In genomic region chr13:24195626-24196025, GRCh38 we compare ENCODE assay signal across 15 cellular contexts. TPM values are rescaled to one million over a fixed set of nuclear protein-coding genes. Genes with fewer than 3 reads are reported as not detected.
DNase-seq lines count a peak whose midpoint lies in the region; ATAC-seq and TF ChIP-seq lines count a peak whose summit lies in the region.
"Had no signal": no experiment of that assay in that cellular context is flagged by ENCODE, and none has a peak within 500 bp of the region (broad histone marks: within the 10 kb centered on the region; RNA-seq: fewer than 3 reads in every experiment).

No MANE protein-coding gene starts in this region.

- TF ChIP-seq CTCF in Calu3 (IDR thresholded peaks at IDR 0.05; ENCODE audit: unreplicated experiment) (no peak), progenitor cell of endocrine pancreas (IDR thresholded peaks at IDR 0.05; ENCODE audit: unreplicated experiment) (no peak)
- no peak for TF ChIP-seq CTCF in activated CD8-positive, alpha-beta T cell treated with anti-CD3 and anti-CD28 coated beads for 36 hours (IDR thresholded peaks at IDR 0.05)

- POLR2A ChIA-PET in activated CD8-positive, alpha-beta T cell treated with anti-CD3 and anti-CD28 coated beads for 36 hours (lab: Charles Lee) = no interaction called here
- POLR2A ChIA-PET in naive thymus-derived CD8-positive, alpha-beta T cell (lab: Charles Lee) = no interaction called here

- H3K27ac Mint-ChIP-seq in Calu3 (ENCODE audit: unreplicated experiment) (peak overlapping the region; percentile 74), progenitor cell of endocrine pancreas (peak overlapping the region; percentile 57)
- no peak overlapping the region for H3K27ac Mint-ChIP-seq in stimulated activated effector memory CD8-positive, alpha-beta T cell treated with anti-CD3 and anti-CD28 coated beads, Interleukin-12 subunit alpha, Interleukin-12 subunit beta, amount 100 ng/mL, for 72 hours
- H3K27ac Mint-ChIP-seq in activated CD8-positive, alpha-beta T cell treated with anti-CD3 and anti-CD28 coated beads for 36 hours = no peak overlapping the region
- no peak overlapping the region for H3K27ac Mint-ChIP-seq in naive thymus-derived CD8-positive, alpha-beta T cell
- H3K27ac Mint-ChIP-seq: CD4-positive, alpha-beta T cell; GM23338 had no signal

- no peaks in the 10 kb centered on the region for H3K36me3 Mint-ChIP-seq in Calu3 (ENCODE audit: insufficient read depth, unreplicated experiment)
- H3K36me3 Mint-ChIP-seq in progenitor cell of endocrine pancreas (ENCODE audit: insufficient read depth) = peaks cover 2% of the 10 kb centered on the region
- H3K36me3 Mint-ChIP-seq in stimulated activated effector memory CD8-positive, alpha-beta T cell treated with anti-CD3 and anti-CD28 coated beads, Interleukin-12 subunit alpha, Interleukin-12 subunit beta, amount 100 ng/mL, for 72 hours = no peaks in the 10 kb centered on the region
- peaks cover 5% of the 10 kb centered on the region for H3K36me3 Mint-ChIP-seq in activated CD8-positive, alpha-beta T cell treated with anti-CD3 and anti-CD28 coated beads for 36 hours (ENCODE audit: low read depth)
- peaks cover 0 to 6% (median 0%) of the 10 kb centered on the region in 3 donors for H3K36me3 Mint-ChIP-seq in naive thymus-derived CD8-positive, alpha-beta T cell

- DNase-seq in Calu3 (no peak), caudate nucleus (lab: John Stamatoyannopoulos, UW) (no peak), left lobe of liver (ENCODE audit: low spot score) (no peak), progenitor cell of endocrine pancreas (ENCODE audit: low spot score, unreplicated experiment) (no peak), NCI-H1105 (lab: John Stamatoyannopoulos, UW) (no peak)
- DNase-seq in stimulated activated effector memory CD8-positive, alpha-beta T cell treated with anti-CD3 and anti-CD28 coated beads, Interleukin-12 subunit alpha, Interleukin-12 subunit beta, amount 100 ng/mL, for 72 hours (ENCODE audit: low spot score in 2 of 2) = no peak
- DNase-seq in activated CD8-positive, alpha-beta T cell treated with anti-CD3 and anti-CD28 coated beads for 36 hours = no peak
- no peak for DNase-seq in naive thymus-derived CD8-positive, alpha-beta T cell
- DNase-seq: AML-193; CD4-positive, alpha-beta T cell; DMS 273 treated with DMSO at 0.1 percent for 48 hours; DMS53; HCEC 1CT; KG1 had no signal

- no peaks in the 10 kb centered on the region for H3K27me3 Mint-ChIP-seq in Calu3 (ENCODE audit: unreplicated experiment)
- H3K27me3 Mint-ChIP-seq in progenitor cell of endocrine pancreas = no peaks in the 10 kb centered on the region
- H3K27me3 Mint-ChIP-seq in activated CD8-positive, alpha-beta T cell treated with anti-CD3 and anti-CD28 coated beads for 36 hours = no peaks in the 10 kb centered on the region
- H3K27me3 Mint-ChIP-seq in naive thymus-derived CD8-positive, alpha-beta T cell = no peaks in the 10 kb centered on the region
- H3K27me3 Mint-ChIP-seq: CD4-positive, alpha-beta T cell had no signal

- H3K27ac ChIP-seq in caudate nucleus (ENCODE audit: low read depth, low read length) = peak overlapping the region; percentile 29

- H3K9me3 Mint-ChIP-seq in Calu3 (ENCODE audit: low read depth, unreplicated experiment) (no peaks in the 10 kb centered on the region), progenitor cell of endocrine pancreas (ENCODE audit: low read depth) (no peaks in the 10 kb centered on the region)
- no peaks in the 10 kb centered on the region for H3K9me3 Mint-ChIP-seq in stimulated activated effector memory CD8-positive, alpha-beta T cell treated with anti-CD3 and anti-CD28 coated beads, Interleukin-12 subunit alpha, Interleukin-12 subunit beta, amount 100 ng/mL, for 72 hours
- no peaks in the 10 kb centered on the region for H3K9me3 Mint-ChIP-seq in activated CD8-positive, alpha-beta T cell treated with anti-CD3 and anti-CD28 coated beads for 36 hours
- H3K9me3 Mint-ChIP-seq in naive thymus-derived CD8-positive, alpha-beta T cell = no peaks in the 10 kb centered on the region
- H3K9me3 Mint-ChIP-seq: CD4-positive, alpha-beta T cell; GM23338 had no signal

- peaks cover 37% of the 10 kb centered on the region for H3K4me1 Mint-ChIP-seq in Calu3 (ENCODE audit: low read depth, unreplicated experiment)
- H3K4me1 Mint-ChIP-seq in progenitor cell of endocrine pancreas (ENCODE audit: low read depth) = peaks cover 52% of the 10 kb centered on the region
- H3K4me1 Mint-ChIP-seq in stimulated activated effector memory CD8-positive, alpha-beta T cell treated with anti-CD3 and anti-CD28 coated beads, Interleukin-12 subunit alpha, Interleukin-12 subunit beta, amount 100 ng/mL, for 72 hours = peaks cover 14% of the 10 kb centered on the region
- peaks cover 25% of the 10 kb centered on the region for H3K4me1 Mint-ChIP-seq in activated CD8-positive, alpha-beta T cell treated with anti-CD3 and anti-CD28 coated beads for 36 hours (ENCODE audit: low read depth)
- peaks cover 0 to 18% (median 15%) of the 10 kb centered on the region in 4 donors for H3K4me1 Mint-ChIP-seq in naive thymus-derived CD8-positive, alpha-beta T cell

- CTCF ChIA-PET in Calu3 (lab: Charles Lee) = interaction anchor here (1.4 to 2.6 kb wide), 3 partner anchors 35 to 175 kb away, joined by 5 to 13 read pairs (median 9); partner anchors contain the start of gene SPATA13
- CTCF ChIA-PET in activated CD8-positive, alpha-beta T cell treated with anti-CD3 and anti-CD28 coated beads for 36 hours (lab: Charles Lee) = interaction anchor here (1.4 to 1.7 kb wide), 2 partner anchors 23 to 33 kb away, joined by 4 to 5 read pairs; no protein-coding TSS in a partner anchor

- BruUV-seq in Calu3 (replicated peaks; lab: Mats Ljungman, UMichigan) = no TSS peak

- intact Hi-C loops in Calu3 (cut with micrococcal nuclease; ENCODE audit: unreplicated experiment) = loop anchor here (1.0 to 10.0 kb wide), 4 partner anchors 33 to 175 kb away; partner anchors contain the start of gene SPATA13
- intact Hi-C loops in activated CD8-positive, alpha-beta T cell treated with anti-CD3 and anti-CD28 coated beads for 36 hours (cut with micrococcal nuclease) = no loop called here

- H3K4me3 Mint-ChIP-seq in Calu3 (ENCODE audit: low read depth, unreplicated experiment) = peak overlapping the region; percentile 61
- H3K4me3 Mint-ChIP-seq in progenitor cell of endocrine pancreas (ENCODE audit: low read depth) = no peak overlapping the region
- H3K4me3 Mint-ChIP-seq in stimulated activated effector memory CD8-positive, alpha-beta T cell treated with anti-CD3 and anti-CD28 coated beads, Interleukin-12 subunit alpha, Interleukin-12 subunit beta, amount 100 ng/mL, for 72 hours = no peak overlapping the region
- H3K4me3 Mint-ChIP-seq in activated CD8-positive, alpha-beta T cell treated with anti-CD3 and anti-CD28 coated beads for 36 hours = no peak overlapping the region
- no peak overlapping the region for H3K4me3 Mint-ChIP-seq in naive thymus-derived CD8-positive, alpha-beta T cell
- H3K4me3 Mint-ChIP-seq: CD4-positive, alpha-beta T cell; GM23338 had no signal

- peak; percentile 34 for ATAC-seq in left lobe of liver
- ATAC-seq in stimulated activated effector memory CD8-positive, alpha-beta T cell treated with anti-CD3 and anti-CD28 coated beads, Interleukin-12 subunit alpha, Interleukin-12 subunit beta, amount 100 ng/mL, for 72 hours = no peak
- ATAC-seq in activated CD8-positive, alpha-beta T cell treated with anti-CD3 and anti-CD28 coated beads for 36 hours = no peak
- ATAC-seq in naive thymus-derived CD8-positive, alpha-beta T cell = no peak
- ATAC-seq: GM23338 had no signal

RNA-seq across cellular contexts. Expression of gene SPATA13, which starts 35.1 kb away (rescaled TPM):
- total RNA-seq in Calu3 (2022) (33.8 and 35.9 TPM in 2 replicates), left lobe of liver (24.7 TPM), progenitor cell of endocrine pancreas (32.5 and 35.8 TPM in 2 replicates)
- 10 to 100 TPM; 47.0 to 47.4 TPM for total RNA-seq in activated CD8-positive, alpha-beta T cell treated with anti-CD3 and anti-CD28 coated beads for 36 hours
- total RNA-seq in naive thymus-derived CD8-positive, alpha-beta T cell = 100 to 1,000 TPM; 120 to 121 TPM
- polyA plus RNA-seq in naive thymus-derived CD8-positive, alpha-beta T cell = 10 to 100 TPM; 80.4 to 92.8 (median 84.8) TPM

Comparison
In these comparisons a context has a peak if more than half of its experiments do, and no peak if none do; other contexts are left out.
1. H3K27ac Mint-ChIP-seq: peak in Calu3 (single experiment) and progenitor cell of endocrine pancreas (single experiment); none in stimulated activated effector memory CD8-positive, alpha-beta T cell treated with anti-CD3 and anti-CD28 coated beads, Interleukin-12 subunit alpha, Interleukin-12 subunit beta, amount 100 ng/mL, for 72 hours (single experiment), activated CD8-positive, alpha-beta T cell treated with anti-CD3 and anti-CD28 coated beads for 36 hours (single experiment) and naive thymus-derived CD8-positive, alpha-beta T cell (0 of 10).